ENCODE assay signal across 15 cellular contexts in genomic region chr17:82840431-82840831, GRCh38. TPM values are rescaled to one million over a fixed set of nuclear protein-coding genes. Genes with fewer than 3 reads are reported as not detected.
DNase-seq lines count a peak whose midpoint lies in the region.
"Had no signal": no experiment of that assay in that cellular context is flagged by ENCODE, and none has a peak within 500 bp of the region (broad histone marks: within the 10 kb centered on the region; RNA-seq: fewer than 3 reads in every experiment).

No MANE protein-coding gene starts in this region.

- no peak overlapping the region for H2BK5ac ChIP-seq in trophoblast cell (ENCODE audit: low read depth, low read length, poor library complexity)

- no peaks in the 10 kb centered on the region for H3K79me2 ChIP-seq in trophoblast cell (ENCODE audit: control insufficient read depth, insufficient read depth, low read length, poor library complexity)

- no peaks in the 10 kb centered on the region for H3K9me3 ChIP-seq in trophoblast cell (ENCODE audit: insufficient read depth, low read depth, low read length)

- no peaks in the 10 kb centered on the region for H3K27me3 ChIP-seq in trophoblast cell (ENCODE audit: insufficient read depth, low read length)

- H4K8ac ChIP-seq in trophoblast cell (ENCODE audit: low read depth, low read length), result peak overlapping the region; percentile 46

- no peak overlapping the region for H3K4ac ChIP-seq in trophoblast cell (ENCODE audit: low read depth, low read length)

- no peak overlapping the region for H2AK5ac ChIP-seq in trophoblast cell (ENCODE audit: low read length)

- H3K4me2 ChIP-seq in trophoblast cell (ENCODE audit: low read length), result no peak overlapping the region

- peak overlapping the region; percentile 41 for H2BK120ac ChIP-seq in trophoblast cell (ENCODE audit: insufficient read depth, low read length, poor library complexity)

- peaks cover 0 to 2% of the 10 kb centered on the region in 2 experiments for H3K36me3 ChIP-seq in trophoblast cell (ENCODE audit: control insufficient read depth in 1 of 2, insufficient read depth in 2 of 2, low read length in 2 of 2)

- H3K27ac ChIP-seq in epithelial cell of prostate (peak overlapping the region; percentile 98), trophoblast cell (ENCODE audit: low read depth, low read length) (peak overlapping the region; percentile 9)

- peak overlapping the region; percentile 28 for H4K91ac ChIP-seq in trophoblast cell (ENCODE audit: low read depth, low read length)

- no peak overlapping the region for H3K23ac ChIP-seq in trophoblast cell (ENCODE audit: low read length)

- no peak overlapping the region for H3K9ac ChIP-seq in trophoblast cell (ENCODE audit: low read length)

- no peak overlapping the region for H4K12ac ChIP-seq in trophoblast cell (ENCODE audit: low read depth, low read length)

- H3K4me3 ChIP-seq in trophoblast cell (ENCODE audit: low read depth, low read length), result no peak overlapping the region
- H3K4me3 ChIP-seq: K562 had no signal

- peak overlapping the region; percentile 8 for H3K18ac ChIP-seq in trophoblast cell (ENCODE audit: low read length)

- peaks cover 22% of the 10 kb centered on the region for H3K79me1 ChIP-seq in trophoblast cell (ENCODE audit: low read length)

- WGBS in trophoblast cell (ENCODE audit: extremely low coverage, insufficient coverage, insufficient read length), result no CpG with 5 or more reads among the region's 12 CpGs

- peak; percentile 58 for DNase-seq in ELF-1 (ENCODE audit: low read depth, low spot score)
- DNase-seq in NCI-H345 (lab: John Stamatoyannopoulos, UW), result peak; percentile 48
- DNase-seq in epithelial cell of prostate (ENCODE audit: low read depth, low spot score), result no peak
- no peak for DNase-seq in trophoblast cell
- no peak for DNase-seq in GDM1 (lab: John Stamatoyannopoulos, UW)
- no peak for DNase-seq in stimulated activated CD4-positive, alpha-beta T cell treated with anti-CD3 and anti-CD28 coated beads, Interleukin-4, amount 100 ng/mL, for 4 hours
- no peak for DNase-seq in NCI-H510A treated with DMSO at 0.1 percent for 48 hours (lab: John Stamatoyannopoulos, UW)
- DNase-seq in GF-D8 (lab: John Stamatoyannopoulos, UW), result no peak
- DNase-seq: activated CD4-positive, alpha-beta T cell treated with anti-CD3 and anti-CD28 coated beads, Interleukin-2, amount 50 U/mL, for 48 hours; C1 segment of cervical spinal cord; effector memory CD4-positive, alpha-beta T cell; naive thymus-derived CD4-positive, alpha-beta T cell; NCI-H2029; stimulated activated CD4-positive, alpha-beta T cell treated with anti-CD3 and anti-CD28 coated beads, Interleukin-2, amount 100 ng/mL, for 48 hours had no signal

- H2AFZ ChIP-seq in trophoblast cell (ENCODE audit: insufficient read depth, low read length, poor library complexity), result no peak overlapping the region

- H3K4me1 ChIP-seq in trophoblast cell (ENCODE audit: control insufficient read depth in 1 of 2, insufficient read depth in 2 of 2, low read length in 2 of 2), result peaks cover 42 to 43% of the 10 kb centered on the region in 2 experiments

- H2BK12ac ChIP-seq in trophoblast cell (ENCODE audit: low read length), result peak overlapping the region; percentile 46

- peak overlapping the region; percentile 64 for H3K14ac ChIP-seq in trophoblast cell (ENCODE audit: low read length)

RNA-seq across cellular contexts. Expression of gene ZNF750, which starts 0.6 kb away (rescaled TPM):
- polyA plus RNA-seq in trophoblast cell (2013), result 28.8 and 29.8 TPM in 2 replicates
- polyA plus RNA-seq: K562 had no signal

Comparison
In these comparisons a context has a peak if more than half of its experiments do, and no peak if none do; other contexts are left out.
1. DNase-seq: peak in ELF-1 (single experiment) and NCI-H345 (single experiment); none in epithelial cell of prostate (single experiment), trophoblast cell (0 of 2), GDM1 (single experiment), stimulated activated CD4-positive, alpha-beta T cell treated with anti-CD3 and anti-CD28 coated beads, Interleukin-4, amount 100 ng/mL, for 4 hours (0 of 2), NCI-H510A treated with DMSO at 0.1 percent for 48 hours (single experiment) and GF-D8 (single experiment).